In the genomic region with DNA sequence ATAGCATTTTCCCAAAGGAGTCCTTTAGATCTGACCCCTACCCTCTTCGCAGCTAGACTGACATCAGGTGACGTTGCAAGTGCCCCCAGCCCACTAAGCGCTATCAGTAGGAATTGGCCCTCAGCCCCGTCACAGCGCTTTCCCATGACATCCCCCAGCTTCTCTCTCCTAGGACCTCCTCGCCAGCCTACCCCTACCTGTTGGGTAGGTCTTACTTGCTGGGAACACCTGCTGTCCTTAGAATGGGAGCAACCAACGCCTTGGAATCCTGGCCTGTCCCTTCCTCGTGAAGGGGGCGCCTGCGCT, we compare ENCODE assay signal across 8 cellular contexts. TPM values are rescaled to one million over a fixed set of nuclear protein-coding genes. Genes with fewer than 3 reads are reported as not detected.
DNase-seq lines count a peak whose midpoint lies in the region; ATAC-seq, FAIRE-seq and TF ChIP-seq lines count a peak whose summit lies in the region.

No MANE protein-coding gene starts in this region.

- H3K27me3 Mint-ChIP-seq in activated naive CD4-positive, alpha-beta T cell treated with anti-CD3 and anti-CD28 coated beads, Interleukin-2, amount 50 U/mL, for 24 hours: peaks cover 50% of the 10 kb centered on the region
- H3K27me3 Mint-ChIP-seq in type B pancreatic cell: peaks cover 69% of the 10 kb centered on the region

- no peak for TF ChIP-seq EP300 in GM12878 (IDR thresholded peaks at IDR 0.05; ENCODE audit: borderline replicate concordance in 1 of 2, control insufficient read depth in 1 of 2, low read depth in 2 of 2, low read length in 2 of 2)

- peaks cover 17% of the 10 kb centered on the region for H3K4me1 Mint-ChIP-seq in activated naive CD4-positive, alpha-beta T cell treated with anti-CD3 and anti-CD28 coated beads, Interleukin-2, amount 50 U/mL, for 24 hours
- peaks cover 14% of the 10 kb centered on the region for H3K4me1 Mint-ChIP-seq in type B pancreatic cell (ENCODE audit: unreplicated experiment)

- BruUV-seq in GM12878 (replicated peaks; lab: Mats Ljungman, UMichigan): no TSS peak

- TF ChIP-seq POLR2A in GM12878 (IDR thresholded peaks at IDR 0.05; ENCODE audit: low read depth, low read length): no peak

- no peak for TF ChIP-seq RAD21 in GM12878 (IDR thresholded peaks at IDR 0.05; ENCODE audit: insufficient read depth, low read depth, low read length)

- H3K36me3 ChIP-seq in GM12878 (ENCODE audit: control insufficient read depth in 2 of 2, insufficient read depth in 2 of 2, low read length in 1 of 2) (no peaks in the 10 kb centered on the region), muscle layer of colon (ENCODE audit: insufficient read depth, low read length) (no peaks in the 10 kb centered on the region)

- H2AFZ ChIP-seq in GM12878 (ENCODE audit: control insufficient read depth, low read depth, low read length): peak overlapping the region; percentile 69

- no peak for FAIRE-seq in GM12878 (lab: Jason Lieb, UNC)

- peak overlapping the region; percentile 87 for H3K4me2 ChIP-seq in GM12878 (ENCODE audit: control insufficient read depth, insufficient read depth)

- H3K9me3 ChIP-seq in GM12878 (replicated peaks; ENCODE audit: control insufficient read depth, insufficient read depth, low read length) (no peaks in the 10 kb centered on the region), muscle layer of colon (ENCODE audit: low read length) (no peaks in the 10 kb centered on the region)

- H3K4me3 Mint-ChIP-seq in activated naive CD4-positive, alpha-beta T cell treated with anti-CD3 and anti-CD28 coated beads, Interleukin-2, amount 50 U/mL, for 24 hours: peak overlapping the region; percentile 42
- peak overlapping the region; percentile 89 for H3K4me3 Mint-ChIP-seq in type B pancreatic cell

- SMC1A ChIA-PET in GM12878 (lab: Charles Lee; ENCODE audit: uncharacterized antibody, unreplicated experiment): interaction anchor here (0.9 to 1.7 kb wide), 6 partner anchors 18 to 245 kb away, joined by 3 to 6 read pairs (median 3); no protein-coding TSS in a partner anchor

- H3K36me3 Mint-ChIP-seq in activated naive CD4-positive, alpha-beta T cell treated with anti-CD3 and anti-CD28 coated beads, Interleukin-2, amount 50 U/mL, for 24 hours: no peaks in the 10 kb centered on the region
- peaks cover 0 to 5% of the 10 kb centered on the region in 2 donors for H3K36me3 Mint-ChIP-seq in activated naive CD4-positive, alpha-beta T cell treated with anti-CD3 and anti-CD28 coated beads, Interleukin-2, amount 50 U/mL, for 72 hours
- no peaks in the 10 kb centered on the region for H3K36me3 Mint-ChIP-seq in type B pancreatic cell

- DNase-seq in activated naive CD4-positive, alpha-beta T cell treated with anti-CD3 and anti-CD28 coated beads, Interleukin-2, amount 50 U/mL, for 72 hours (ENCODE audit: low spot score in 2 of 2): no peak
- DNase-seq in GM12878 (ENCODE audit: low read depth, low spot score): no peak
- DNase-seq in type B pancreatic cell (ENCODE audit: extremely low spot score, unreplicated experiment): no peak
- DNase-seq in DMS 273 treated with DMSO at 0.1 percent for 48 hours (lab: John Stamatoyannopoulos, UW): no peak
- DNase-seq in glomerular visceral epithelial cell (ENCODE audit: extremely low spot score): no peak
- no peak for DNase-seq in stimulated activated CD4-positive, alpha-beta T cell treated with anti-CD3 and anti-CD28 coated beads, Interleukin-2, amount 100 ng/mL, for 48 hours

- H3K4me1 ChIP-seq in GM12878 (ENCODE audit: control insufficient read depth, insufficient read depth, low read length): peaks cover 25% of the 10 kb centered on the region
- peaks cover 14% of the 10 kb centered on the region for H3K4me1 ChIP-seq in muscle layer of colon (ENCODE audit: insufficient read depth, low read length)

- 2% methylated on average over 10 of the region's 10 CpGs for WGBS in GM12878 (ENCODE audit: insufficient coverage, insufficient replicate concordance, low lambda C conversion rate, missing lambda C conversion rate)

- TF ChIP-seq CTCF in GM12878 (IDR thresholded peaks at IDR 0.05 in 2 of 3, conservative IDR thresholded peaks at IDR 0.05 in 1 of 3; ENCODE audit: control insufficient read depth in 2 of 3, extremely low read depth in 1 of 3, insufficient read depth in 1 of 3, low read depth in 3 of 3, low read length in 3 of 3) (no peak), type B pancreatic cell (conservative IDR thresholded peaks at IDR 0.05) (no peak)

- H3K27me3 ChIP-seq in GM12878 (replicated peaks in 1 of 2; ENCODE audit: control insufficient read depth in 2 of 2, insufficient read depth in 2 of 2, low read length in 1 of 2) (peaks cover 3 to 5% of the 10 kb centered on the region in 2 experiments), muscle layer of colon (ENCODE audit: control insufficient read depth in 1 of 2, insufficient read depth in 2 of 2, low read length in 2 of 2) (no peaks in the 10 kb centered on the region)

- H3K4me3 ChIP-seq in GM12878: peak overlapping the region; percentile 66
- peak overlapping the region; percentile 55 to 58 for H3K4me3 ChIP-seq in muscle layer of colon (ENCODE audit: low read depth in 1 of 2, low read length in 2 of 2)

- H3K27ac ChIP-seq in GM12878 (ENCODE audit: control insufficient read depth, insufficient read depth) (no peak overlapping the region), muscle layer of colon (ENCODE audit: low read depth, low read length) (no peak overlapping the region)

- no peak overlapping the region for H3K27ac Mint-ChIP-seq in activated naive CD4-positive, alpha-beta T cell treated with anti-CD3 and anti-CD28 coated beads, Interleukin-2, amount 50 U/mL, for 24 hours
- no peak overlapping the region for H3K27ac Mint-ChIP-seq in activated naive CD4-positive, alpha-beta T cell treated with anti-CD3 and anti-CD28 coated beads, Interleukin-2, amount 50 U/mL, for 72 hours
- peak overlapping the region; percentile 65 for H3K27ac Mint-ChIP-seq in type B pancreatic cell

- peak overlapping the region; percentile 53 for H3K9ac ChIP-seq in GM12878 (ENCODE audit: control insufficient read depth, insufficient read depth, low read length)
- no peak overlapping the region for H3K9ac ChIP-seq in muscle layer of colon (ENCODE audit: low read length)

- RAD21 ChIA-PET in GM12878 (lab: Charles Lee; ENCODE audit: unreplicated experiment): interaction anchor here (2.1 kb wide), 1 partner anchor 19 kb away, joined by 7 read pairs; no protein-coding TSS in a partner anchor

- in situ Hi-C loops in GM12878 (cut with MboI): loop anchor here (10.0 kb wide), 1 partner anchor 290 kb away; no protein-coding TSS in a partner anchor

- H4K20me1 ChIP-seq in GM12878 (ENCODE audit: control insufficient read depth, insufficient read depth): no peaks in the 10 kb centered on the region

- ATAC-seq in activated naive CD4-positive, alpha-beta T cell treated with anti-CD3 and anti-CD28 coated beads, Interleukin-2, amount 50 U/mL, for 72 hours: no peak
- no peak for ATAC-seq in GM12878

- peaks cover 31% of the 10 kb centered on the region for H3K79me2 ChIP-seq in GM12878 (ENCODE audit: control insufficient read depth, insufficient read depth, low read length)

- intact Hi-C loops in GM12878 (cut with micrococcal nuclease; ENCODE audit: unreplicated experiment): loop anchor here (2.0 kb wide), 1 partner anchor 74 kb away; no protein-coding TSS in a partner anchor

- POLR2A ChIA-PET in GM12878 (lab: Charles Lee): interaction anchor here (1.4 kb wide), 1 partner anchor 15 kb away, joined by 3 read pairs; no protein-coding TSS in a partner anchor

- no peaks in the 10 kb centered on the region for H3K9me3 Mint-ChIP-seq in activated naive CD4-positive, alpha-beta T cell treated with anti-CD3 and anti-CD28 coated beads, Interleukin-2, amount 50 U/mL, for 24 hours
- H3K9me3 Mint-ChIP-seq in activated naive CD4-positive, alpha-beta T cell treated with anti-CD3 and anti-CD28 coated beads, Interleukin-2, amount 50 U/mL, for 72 hours: no peaks in the 10 kb centered on the region
- no peaks in the 10 kb centered on the region for H3K9me3 Mint-ChIP-seq in type B pancreatic cell

- CTCF ChIA-PET in GM12878 (lab: Yijun Ruan, JAX): interaction anchor here (1.0 to 2.5 kb wide), 5 partner anchors 18 to 295 kb away, joined by 3 to 7 read pairs (median 5); no protein-coding TSS in a partner anchor

TF ChIP-seq in GM12878, 131 proteins besides CTCF, POLR2A, EP300 and RAD21 (continues in another document):
- TF ChIP-seq BMI1 (IDR thresholded peaks at IDR 0.05; ENCODE audit: borderline replicate concordance) (no peak), POU2F2 (IDR thresholded peaks at IDR 0.05; ENCODE audit: borderline replicate concordance, low read depth, low read length) (no peak), FOXM1 (IDR thresholded peaks at IDR 0.05; ENCODE audit: low read depth, low read length) (no peak), DPF2 (IDR thresholded peaks at IDR 0.05) (no peak)
- TF ChIP-seq, protein P1, sequence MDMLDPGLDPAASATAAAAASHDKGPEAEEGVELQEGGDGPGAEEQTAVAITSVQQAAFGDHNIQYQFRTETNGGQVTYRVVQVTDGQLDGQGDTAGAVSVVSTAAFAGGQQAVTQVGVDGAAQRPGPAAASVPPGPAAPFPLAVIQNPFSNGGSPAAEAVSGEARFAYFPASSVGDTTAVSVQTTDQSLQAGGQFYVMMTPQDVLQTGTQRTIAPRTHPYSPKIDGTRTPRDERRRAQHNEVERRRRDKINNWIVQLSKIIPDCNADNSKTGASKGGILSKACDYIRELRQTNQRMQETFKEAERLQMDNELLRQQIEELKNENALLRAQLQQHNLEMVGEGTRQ (IDR thresholded peaks at IDR 0.05; ENCODE audit: borderline replicate concordance, low read depth, low read length): no peak

RNA-seq across cellular contexts. Expression of a gene that starts 0.6 kb away (rescaled TPM):
- total RNA-seq in activated naive CD4-positive, alpha-beta T cell treated with anti-CD3 and anti-CD28 coated beads, Interleukin-2, amount 50 U/mL, for 72 hours: 1 to 10 TPM in 1 of 2 donors, under 1 TPM in 1; 0.55 to 2.1 TPM
- total RNA-seq in GM12878 (2013; cell fraction: nucleolus; rRNA removed): 58.8 and 60.2 TPM in 2 replicates
- 10.2 and 10.4 TPM in 2 replicates for total RNA-seq in GM12878 (2014; rRNA removed)
- total RNA-seq in GM12878 (2014; rRNA removed; fragmentation: Illumina TruSeq; extraction: Trizol): 12.5 and 13.5 TPM in 2 replicates
- total RNA-seq in GM12878 (2021): 14.5 and 16.2 TPM in 2 replicates
- polyA plus RNA-seq in GM12878 (2011; ENCODE audit: low read depth): 6.0 TPM
- 16.3 and 18.2 TPM in 2 replicates for polyA plus RNA-seq in GM12878 (2011; rRNA removed)
- 9.2 and 11.8 TPM in 2 replicates for polyA plus RNA-seq in GM12878 (2011; cell fraction: cytosol; rRNA removed)
- 10.3 and 12.1 TPM in 2 replicates for polyA plus RNA-seq in GM12878 (2011; cell fraction: nucleus; rRNA removed)
- 5.7 and 6.0 TPM in 2 replicates for polyA plus RNA-seq in GM12878 (2012)
- polyA plus RNA-seq in GM12878 (2014; fragmentation: Illumina TruSeq; extraction: Trizol): 15.1 and 19.9 TPM in 2 replicates
- polyA plus RNA-seq in GM12878 (2014; fragmentation: Nextera tagmentation; extraction: Ambion mirVana): 10 to 100 TPM in 1 of 2 experiments, 1 to 10 TPM in 1; 6.8 to 10.9 TPM
- polyA plus RNA-seq in GM12878 (2014; rRNA removed): 8.7 and 9.7 TPM in 2 replicates
- 1 to 10 TPM; 8.2 to 9.7 TPM for polyA plus RNA-seq in GM12878 (2016; fragmentation: Nextera tagmentation; extraction: Ambion mirVana)
- 22.6 and 31.5 TPM in 2 replicates for polyA minus RNA-seq in GM12878 (2011; rRNA and poly(A)+ RNA removed)
- polyA minus RNA-seq in GM12878 (2011; cell fraction: cytosol; rRNA and poly(A)+ RNA removed): 4.9 and 5.4 TPM in 2 replicates
- polyA minus RNA-seq in GM12878 (2011; cell fraction: nucleus; rRNA and poly(A)+ RNA removed): 42.6 and 75.8 TPM in 2 replicates
- 9.8 and 19.4 TPM in 2 replicates for total RNA-seq in type B pancreatic cell (ENCODE audit: low replicate concordance)
